In the genomic region with DNA sequence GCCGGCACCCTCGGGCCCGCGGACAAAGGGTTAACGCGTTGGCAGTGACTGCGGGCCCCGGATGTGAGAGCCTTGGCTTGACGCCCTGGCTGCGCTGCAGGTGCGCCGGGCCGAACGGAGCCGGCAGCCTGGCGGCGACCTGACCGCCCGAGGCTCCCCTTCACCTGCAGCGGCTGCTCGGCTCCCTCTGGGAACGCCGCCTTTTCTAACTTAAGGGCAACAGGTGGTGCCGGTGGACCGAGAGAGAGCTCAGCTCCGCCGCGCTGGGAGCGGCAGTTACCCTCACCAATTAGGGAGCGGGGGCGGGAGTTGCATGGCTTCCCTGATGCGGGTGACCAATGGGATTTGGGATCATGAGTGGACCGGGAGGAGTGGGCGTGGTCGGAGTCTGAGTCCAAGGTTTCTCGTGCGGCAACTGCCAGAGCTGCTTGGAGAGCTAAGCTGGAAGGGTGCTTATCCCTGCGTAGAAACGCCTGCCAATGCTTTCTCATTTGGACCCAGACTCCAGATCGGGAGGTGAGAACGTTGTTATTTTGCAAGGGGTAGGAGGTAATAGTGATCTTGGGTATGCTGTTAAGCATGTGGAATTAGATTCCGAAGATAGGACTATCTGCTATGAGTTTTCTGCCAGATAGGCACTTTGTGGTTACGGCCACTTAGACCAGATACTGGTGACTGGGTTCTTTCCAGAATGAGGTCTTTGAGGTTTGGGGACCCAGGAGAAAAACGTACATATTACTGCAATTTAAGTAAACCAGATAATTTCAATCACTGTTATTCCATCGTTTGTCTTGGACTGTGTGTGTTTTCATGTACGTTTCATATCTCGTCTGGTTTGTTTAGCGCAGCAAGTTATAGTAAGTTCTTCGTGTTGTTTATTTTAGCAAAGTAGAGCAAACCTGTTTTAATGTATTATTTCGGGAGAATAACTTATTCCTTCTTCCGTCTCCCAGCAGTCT, we compare ENCODE assay signal across 8 cellular contexts. TPM values are rescaled to one million over a fixed set of nuclear protein-coding genes. Genes with fewer than 3 reads are reported as not detected.
A peak's percentile ranks its signal among the peaks of the same experiment; 100 is the strongest.
DNase-seq lines count a peak whose midpoint lies in the region; ATAC-seq and TF ChIP-seq lines count a peak whose summit lies in the region.

A gene with protein sequence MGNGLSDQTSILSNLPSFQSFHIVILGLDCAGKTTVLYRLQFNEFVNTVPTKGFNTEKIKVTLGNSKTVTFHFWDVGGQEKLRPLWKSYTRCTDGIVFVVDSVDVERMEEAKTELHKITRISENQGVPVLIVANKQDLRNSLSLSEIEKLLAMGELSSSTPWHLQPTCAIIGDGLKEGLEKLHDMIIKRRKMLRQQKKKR (plus strand): TSS at position 421 of the 959 bp plus-strand sequence. CDS start 622 bp downstream, outside the sequence.

- peak; percentile 50 for TF ChIP-seq CTCF in AG09319 (IDR thresholded peaks at IDR 0.05; ENCODE audit: low read depth, low read length)
- peak; percentile 44 for TF ChIP-seq CTCF in kidney epithelial cell (IDR thresholded peaks at IDR 0.05; ENCODE audit: insufficient read depth, low read length, poor library complexity, severe bottlenecking)

- no peaks in the 10 kb centered on the region for H3K27me3 ChIP-seq in kidney epithelial cell (ENCODE audit: control insufficient read depth, insufficient read depth, low read length)

- no peaks in the 10 kb centered on the region for H3K36me3 ChIP-seq in kidney epithelial cell (ENCODE audit: control insufficient read depth, insufficient read depth, low read length)

- H3K4me3 ChIP-seq in kidney epithelial cell (ENCODE audit: low read depth, low read length): peak within 1 kb of the TSS; percentile 97

- DNase-seq in AG09319 (ENCODE audit: extremely low read depth, low read depth) (peak; percentile 94), NCI-H460 (ENCODE audit: extremely low read depth, low read depth) (peak; percentile 99), kidney epithelial cell (ENCODE audit: low read depth) (peak; percentile 87)
- peak; percentile 89 for DNase-seq in activated CD4-positive, alpha-beta T cell treated with anti-CD3 and anti-CD28 coated beads for 4 hours
- DNase-seq in stimulated activated CD4-positive, alpha-beta T cell treated with anti-CD3 and anti-CD28 coated beads, Interleukin-15, amount 100 ng/mL, for 24 hours: peak; percentile 97

- ATAC-seq in GM19043 (IDR thresholded peaks at IDR 0.05; ENCODE audit: low read depth, unreplicated experiment): peak; percentile 84
- ATAC-seq in HG03378 (IDR thresholded peaks at IDR 0.05; ENCODE audit: unreplicated experiment): peak; percentile 89

- H3K27ac ChIP-seq in cingulate gyrus (ENCODE audit: low read depth, low read length): peak within 1 kb of the TSS; percentile 78

RNA-seq across cellular contexts. Expression of the gene that starts here (rescaled TPM):
- 44.0 and 51.8 TPM in 2 replicates for total RNA-seq in NCI-H460 (2014; rRNA removed; shearing (Covaris generic))
- polyA plus RNA-seq in NCI-H460 (2014; cell fraction: nucleus; rRNA removed): 30.7 and 35.7 TPM in 2 replicates
- total RNA-seq in kidney epithelial cell: 18.6 and 22.8 TPM in 2 replicates

Comparison
In these comparisons a context has a peak if more than half of its experiments do, and no peak if none do; other contexts are left out.
1. Peak in every context shown above with its lines: DNase-seq, ATAC-seq, H3K4me3 ChIP-seq and H3K27ac ChIP-seq.